ENCODE assay signal across 8 cellular contexts in the genomic region with DNA sequence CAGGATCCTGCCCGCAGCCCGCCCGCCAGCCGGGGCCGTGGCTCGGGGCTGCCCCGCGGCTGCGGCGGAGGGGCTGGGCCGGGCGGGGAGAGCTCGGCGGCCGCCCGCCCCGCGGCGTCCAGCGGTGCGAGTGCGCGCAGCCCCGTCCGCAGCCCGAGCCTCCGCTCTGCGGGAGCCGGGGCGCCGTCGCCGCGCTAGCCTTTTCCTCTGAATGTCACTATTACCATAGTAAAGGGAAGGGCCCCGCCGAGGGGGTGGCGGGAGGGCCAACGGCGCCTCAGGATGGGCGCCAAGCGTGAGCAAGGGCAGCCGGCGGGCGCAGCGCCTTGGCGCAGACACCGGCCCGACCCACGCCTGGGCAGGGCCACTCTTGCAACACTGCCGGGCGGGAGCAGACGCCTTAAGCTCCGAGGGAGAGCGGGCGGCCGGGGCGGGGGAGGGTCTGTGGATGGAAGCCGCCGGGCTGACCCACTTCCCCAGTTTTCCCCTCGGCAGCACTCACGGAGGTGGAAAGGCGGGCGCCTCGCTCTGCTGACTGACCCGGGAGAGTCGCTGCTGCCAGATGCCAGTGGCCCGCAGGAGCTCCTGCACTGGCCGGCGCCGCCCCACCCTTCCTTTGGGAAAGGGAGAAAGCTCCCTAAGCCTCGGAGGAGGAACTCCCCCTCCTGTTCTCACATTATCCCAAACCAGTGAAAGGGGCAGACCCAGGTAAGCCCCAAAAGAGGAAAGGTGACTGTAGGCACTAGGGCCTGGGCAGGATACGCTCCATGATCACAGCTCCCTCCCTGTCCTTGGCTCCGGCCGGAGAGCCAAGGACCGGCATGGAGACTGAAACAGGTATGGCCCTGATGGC.
DNase-seq lines count a peak whose midpoint lies in the region; ATAC-seq, FAIRE-seq and TF ChIP-seq lines count a peak whose summit lies in the region.

No MANE protein-coding gene starts in this region.

- peaks cover 26% of the 10 kb centered on the region for H3K27me3 ChIP-seq in astrocyte (ENCODE audit: insufficient read depth, low read length)

- no peaks in the 10 kb centered on the region for H4K20me1 ChIP-seq in astrocyte (ENCODE audit: insufficient read depth, low read length)

- no peaks in the 10 kb centered on the region for H3K36me3 Mint-ChIP-seq in astrocyte (ENCODE audit: low read depth, unreplicated experiment)

- no peaks in the 10 kb centered on the region for H3K4me1 ChIP-seq in astrocyte (ENCODE audit: insufficient read depth, low read length)

- no peak for ATAC-seq in GM21367 (IDR thresholded peaks at IDR 0.05; ENCODE audit: unreplicated experiment)
- ATAC-seq in GM21360 (IDR thresholded peaks at IDR 0.05; ENCODE audit: unreplicated experiment) = no peak

- no peaks in the 10 kb centered on the region for H3K9me3 ChIP-seq in astrocyte (ENCODE audit: insufficient read depth, low read depth, low read length)

- no peaks in the 10 kb centered on the region for H3K79me2 ChIP-seq in astrocyte (ENCODE audit: insufficient read depth, low read length)

- peaks cover 4% of the 10 kb centered on the region for H3K4me1 Mint-ChIP-seq in astrocyte (ENCODE audit: low read depth, unreplicated experiment)

- H3K36me3 ChIP-seq in astrocyte (ENCODE audit: insufficient read depth, low read length) = no peaks in the 10 kb centered on the region

- no peak for FAIRE-seq in astrocyte (lab: Jason Lieb, UNC)

- peaks cover 59% of the 10 kb centered on the region for H3K27me3 Mint-ChIP-seq in astrocyte (ENCODE audit: low read depth, unreplicated experiment)

- TF ChIP-seq CTCF in astrocyte (IDR thresholded peaks at IDR 0.05; ENCODE audit: insufficient read depth, low read depth, low read length) = no peak

- peak overlapping the region; percentile 82 for H3K4me2 ChIP-seq in astrocyte (ENCODE audit: low read length)

- peak overlapping the region; percentile 41 for H2AFZ ChIP-seq in astrocyte (ENCODE audit: low read depth, low read length)

- no peak overlapping the region for H3K27ac ChIP-seq in astrocyte (ENCODE audit: low read depth, low read length)

- H3K9ac ChIP-seq in astrocyte (ENCODE audit: low read length) = no peak overlapping the region

- peaks cover 3% of the 10 kb centered on the region for H3K9me3 Mint-ChIP-seq in astrocyte (ENCODE audit: unreplicated experiment)

- peak overlapping the region; percentile 50 for H3K4me3 Mint-ChIP-seq in astrocyte (ENCODE audit: unreplicated experiment)

- no peak overlapping the region for H3K27ac Mint-ChIP-seq in astrocyte (ENCODE audit: unreplicated experiment)

- no peak overlapping the region for H3K4me3 ChIP-seq in astrocyte (ENCODE audit: insufficient read depth, low read depth, low read length)

- peak; percentile 11 for DNase-seq in activated T-cell treated with anti-CD3 and anti-CD28 coated beads for 48 hours (ENCODE audit: low read depth)
- DNase-seq in activated T-cell treated with anti-CD3 and anti-CD28 coated beads, Interleukin-2, amount 50 U/mL, for 1 hour = no peak
- peak; percentile 74 for DNase-seq in NCI-H226
- DNase-seq in astrocyte (ENCODE audit: low read depth) = peak; percentile 14
- peak in 48 of 51 donors; percentile 4 to 81 (median 58) for DNase-seq in hypothalamus (lab: John Stamatoyannopoulos, UW)
- DNase-seq in renal cortical epithelial cell (ENCODE audit: low read depth) = peak; percentile 42
